Comparison of ENCODE assay signal across 10 cellular contexts in the genomic region with DNA sequence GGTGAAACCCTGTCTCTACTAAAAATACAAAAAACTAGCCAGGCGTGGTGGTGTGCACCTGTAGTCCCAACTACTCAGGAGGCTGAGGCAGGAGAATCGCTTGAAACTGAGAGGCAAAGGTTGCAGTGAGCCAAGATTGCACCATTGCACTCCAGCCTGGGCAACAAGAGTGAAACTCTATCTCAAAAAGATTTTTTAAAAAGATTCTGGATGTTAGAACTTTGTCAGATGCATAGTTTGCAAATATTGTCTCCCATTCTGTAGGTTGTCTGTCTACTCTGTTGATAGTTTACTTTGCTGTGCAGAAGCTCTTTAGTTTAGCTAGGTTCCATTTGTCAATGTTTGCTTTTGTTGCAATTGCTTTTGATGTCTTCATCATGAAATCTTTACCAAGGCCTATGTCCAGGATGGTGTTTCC. TPM values are rescaled to one million over a fixed set of nuclear protein-coding genes. Genes with fewer than 3 reads are reported as not detected.
"Had no signal": no experiment of that assay in that cellular context is flagged by ENCODE, and none has a peak within 500 bp of the region (broad histone marks: within the 10 kb centered on the region; RNA-seq: fewer than 3 reads in every experiment).

No MANE protein-coding gene starts in this region.

RNA-seq across cellular contexts. Expression of gene CFAP300, which starts 53.2 kb away (rescaled TPM):
- total RNA-seq: activated naive CD4-positive, alpha-beta T cell treated with anti-CD3 and anti-CD28 coated beads for 36 hours; activated naive CD4-positive, alpha-beta T cell treated with anti-CD3 and anti-CD28 coated beads, Interleukin-2, amount 50 U/mL, for 72 hours; activated naive CD8-positive, alpha-beta T cell treated with anti-CD3 and anti-CD28 coated beads for 36 hours; activated naive CD8-positive, alpha-beta T cell treated with anti-CD3 and anti-CD28 coated beads, Interleukin-2, amount 10 ng/mL, durations not matched to agents 7 days and 5 days; activated T-cell treated with anti-CD3 and anti-CD28 coated beads, Interleukin-2, amount 50 U/mL, for 4 hours; activated T-cell treated with anti-CD3 and anti-CD28 coated beads, Interleukin-2, amount 50 U/mL, for 72 hours; activated T-helper 1 cell treated with anti-CD3 and anti-CD28 coated beads, Interleukin-12 subunit alpha, Interleukin-12 subunit beta, Interleukin-2, Interleukin-4 antibody, amounts not matched to agents 30 ng/mL and 10 ng/mL and 1 ng/mL, durations not matched to agents 14 hours and 24 hours and 36 hours; activated T-helper 17 cell treated with anti-CD3 and anti-CD28 coated beads, Interleukin-2, amount 50 U/mL, for 72 hours; activated T-helper 2 cell treated with anti-CD3 and anti-CD28 coated beads, Interferon-gamma antibody, Interleukin-2, Interleukin-4, amounts not matched to agents 10 μg/mL and 5 μg/mL and 100 μg/mL, durations not matched to agents 14 hours and 24 hours and 36 hours; ascending aorta had no signal
